20 cellular contexts compared by ENCODE assay signal in the genomic region with DNA sequence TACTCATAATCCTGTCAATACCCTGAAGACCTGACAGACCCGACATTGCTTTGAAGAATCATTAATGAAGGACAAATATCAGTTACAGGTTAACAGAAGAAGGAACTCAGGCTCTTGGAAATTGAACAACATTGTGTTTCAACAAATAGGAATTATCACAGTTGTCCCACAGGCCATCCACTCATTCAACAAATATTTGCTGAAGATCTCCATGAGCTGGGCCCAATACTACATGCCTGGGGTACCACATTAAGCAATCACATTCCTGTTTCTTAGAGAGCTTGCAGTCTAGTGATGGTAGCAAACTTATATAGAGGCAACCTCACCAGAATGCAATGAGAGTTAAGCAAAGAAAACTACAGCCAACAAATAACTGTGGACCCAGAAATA.
DNase-seq lines count a peak whose midpoint lies in the region; ATAC-seq and TF ChIP-seq lines count a peak whose summit lies in the region.
"Had no signal": no experiment of that assay in that cellular context is flagged by ENCODE, and none has a peak within 500 bp of the region (broad histone marks: within the 10 kb centered on the region; RNA-seq: fewer than 3 reads in every experiment).

No MANE protein-coding gene starts in this region.

- TF ChIP-seq CTCF in cardiac fibroblast (IDR thresholded peaks at IDR 0.05; ENCODE audit: low read depth, low read length) (no peak), hepatocyte (IDR thresholded peaks at IDR 0.05; ENCODE audit: poor library complexity) (no peak), heart right ventricle (IDR thresholded peaks at IDR 0.05) (no peak)

- H3K36me3 ChIP-seq in hepatocyte (replicated peaks; ENCODE audit: insufficient read depth, low read depth), result no peaks in the 10 kb centered on the region
- H3K36me3 ChIP-seq in heart right ventricle, result no peaks in the 10 kb centered on the region
- H3K36me3 ChIP-seq: tibial artery had no signal

- H3K9me2 ChIP-seq in hepatocyte (replicated peaks; ENCODE audit: insufficient read depth), result no peaks in the 10 kb centered on the region

- H3K27ac ChIP-seq in hepatocyte (no peak overlapping the region), heart right ventricle (no peak overlapping the region)
- H3K27ac ChIP-seq: tibial artery, VCaP had no signal

- no peak overlapping the region for H3K4me3 ChIP-seq in cardiac fibroblast (replicated peaks in 1 of 2; ENCODE audit: low read depth in 2 of 2, low read length in 2 of 2)
- no peak overlapping the region for H3K4me3 ChIP-seq in hepatocyte
- H3K4me3 ChIP-seq in heart right ventricle, result no peak overlapping the region
- H3K4me3 ChIP-seq: tibial artery had no signal

- no peaks in the 10 kb centered on the region for H4K20me1 ChIP-seq in hepatocyte (ENCODE audit: insufficient read depth, poor library complexity, severe bottlenecking)

- peak; percentile 80 for DNase-seq in AG08395 (ENCODE audit: low spot score)
- peak; percentile 12 for DNase-seq in HuH-7.5 (ENCODE audit: low spot score)
- peak; percentile 10 to 62 for DNase-seq in cardiac fibroblast (ENCODE audit: low read depth in 2 of 2)
- peak; percentile 21 for DNase-seq in hepatocyte (ENCODE audit: low spot score)
- DNase-seq in heart right ventricle, result no peak
- DNase-seq in COLO829 (ENCODE audit: low spot score), result no peak
- DNase-seq: activated CD4-positive, alpha-beta memory T cell treated with anti-CD3 and anti-CD28 coated beads, Interleukin-2, amount 10 ng/mL, durations not matched to agents 7 days and 5 days; activated T-cell treated with anti-CD3 and anti-CD28 coated beads, Interleukin-2, amount 50 U/mL, for 48 hours; CD4-positive, alpha-beta T cell; KG1; NCI-H1092; NCI-H2029 treated with DMSO at 0.1 percent for 48 hours; NCI-H524; T-cell; tibial artery had no signal

- H2AFZ ChIP-seq in hepatocyte, result no peak overlapping the region

- intact Hi-C loops in heart right ventricle (cut with DNase I), result no loop called here

- no peak for ATAC-seq in HG03354 (IDR thresholded peaks at IDR 0.05; ENCODE audit: poor library complexity, severe bottlenecking, unreplicated experiment)
- no peak for ATAC-seq in heart right ventricle
- ATAC-seq in HG03108 (IDR thresholded peaks at IDR 0.05; ENCODE audit: unreplicated experiment), result no peak
- ATAC-seq: esophagus mucosa, Right ventricle myocardium inferior, T-cell had no signal

- no peaks in the 10 kb centered on the region for H3K27me3 ChIP-seq in hepatocyte
- H3K27me3 ChIP-seq in heart right ventricle, result no peaks in the 10 kb centered on the region
- H3K27me3 ChIP-seq: tibial artery had no signal

- 57% methylated on average over 1 of the region's 1 CpG for WGBS in hepatocyte (ENCODE audit: low lambda C conversion rate, missing lambda C conversion rate)
- 88% methylated on average over 1 of the region's 1 CpG for WGBS in heart right ventricle, 2 donors

- no peak overlapping the region for H3K4me2 ChIP-seq in hepatocyte

- H3K9me3 ChIP-seq in hepatocyte (ENCODE audit: low read depth), result no peaks in the 10 kb centered on the region
- peaks cover 0 to 6% (median 0%) of the 10 kb centered on the region in 11 donors for H3K9me3 ChIP-seq in heart right ventricle
- H3K9me3 ChIP-seq: tibial artery had no signal

- H3K4me1 ChIP-seq in hepatocyte (ENCODE audit: insufficient read depth) (peaks cover 5% of the 10 kb centered on the region), heart right ventricle (no peaks in the 10 kb centered on the region)
- H3K4me1 ChIP-seq: tibial artery had no signal

- H3K79me2 ChIP-seq in hepatocyte, result no peaks in the 10 kb centered on the region

Comparison
In these comparisons a context has a peak if more than half of its experiments do, and no peak if none do; other contexts are left out.
1. DNase-seq: peak in AG08395 (single experiment), HuH-7.5 (single experiment), cardiac fibroblast (2 of 2) and hepatocyte (single experiment); none in heart right ventricle (0 of 2) and COLO829 (single experiment).